13 cellular contexts compared by ENCODE assay signal in the genomic region with DNA sequence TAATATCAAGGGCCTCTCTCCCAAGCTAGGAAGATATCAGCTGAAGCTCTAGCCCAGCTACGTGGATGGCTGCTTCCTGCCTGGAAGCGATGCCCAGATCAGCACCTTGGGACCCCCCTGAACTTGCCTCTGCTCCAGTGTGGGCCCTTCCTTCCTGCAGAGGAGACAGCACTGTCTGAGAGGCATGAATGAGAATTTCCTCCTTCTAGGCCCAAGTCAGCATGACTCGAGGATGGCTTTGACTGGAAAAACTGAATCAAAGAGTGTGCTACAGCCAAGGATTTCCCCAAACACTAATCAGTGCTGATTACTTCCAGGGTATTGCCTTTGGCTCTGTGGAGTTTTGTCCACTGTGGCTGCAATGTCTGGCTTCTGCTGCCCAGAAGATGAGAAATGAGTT. TPM values are rescaled to one million over a fixed set of nuclear protein-coding genes. Genes with fewer than 3 reads are reported as not detected.
DNase-seq lines count a peak whose midpoint lies in the region; ATAC-seq, FAIRE-seq and TF ChIP-seq lines count a peak whose summit lies in the region.
"Had no signal": no experiment of that assay in that cellular context is flagged by ENCODE, and none has a peak within 500 bp of the region (broad histone marks: within the 10 kb centered on the region; RNA-seq: fewer than 3 reads in every experiment).

No MANE protein-coding gene starts in this region.

- no peak overlapping the region for H3K4me3 Mint-ChIP-seq in nephron

- H3K9me3 Mint-ChIP-seq in nephron, result no peaks in the 10 kb centered on the region

- no peaks in the 10 kb centered on the region for H3K36me3 Mint-ChIP-seq in nephron (ENCODE audit: low read depth)

- intact Hi-C loops in mucosa of descending colon (cut with DNase I, micrococcal nuclease), result no loop called here

- DNase-seq in M059J (ENCODE audit: low read depth), result peak; percentile 54
- no peak for DNase-seq in H54 (ENCODE audit: insufficient read length, low spot score)
- DNase-seq in NCI-H1694 (lab: John Stamatoyannopoulos, UW), result no peak
- no peak for DNase-seq in epidermal melanocyte (ENCODE audit: insufficient read length, low spot score)
- no peak for DNase-seq in mucosa of descending colon
- DNase-seq: activated CD4-positive, alpha-beta T cell treated with anti-CD3 and anti-CD28 coated beads for 1 hour; amniotic stem cell; GOT3; NCI-H2171; right lobe of liver had no signal

- no peak for TF ChIP-seq CTCF in 22Rv1 (IDR thresholded peaks at IDR 0.05)
- no peak for TF ChIP-seq CTCF in nephron (IDR thresholded peaks at IDR 0.05; ENCODE audit: unreplicated experiment in 3 of 3)
- TF ChIP-seq CTCF in mucosa of descending colon (IDR thresholded peaks at IDR 0.05), result no peak

- H3K27me3 ChIP-seq in esophagus (ENCODE audit: control insufficient read depth in 1 of 2, insufficient read depth in 2 of 2, low read length in 2 of 2), result no peaks in the 10 kb centered on the region
- H3K27me3 ChIP-seq: right lobe of liver had no signal

- H3K9me3 ChIP-seq in esophagus (ENCODE audit: control insufficient read depth in 2 of 2, insufficient read depth in 1 of 2, low read depth in 1 of 2, low read length in 1 of 2), result no peaks in the 10 kb centered on the region
- no peaks in the 10 kb centered on the region for H3K9me3 ChIP-seq in mucosa of descending colon
- H3K9me3 ChIP-seq: right lobe of liver had no signal

- peaks cover 62% of the 10 kb centered on the region for H3K4me1 Mint-ChIP-seq in nephron

- H3K36me3 ChIP-seq in esophagus (ENCODE audit: control insufficient read depth in 2 of 2, insufficient read depth in 2 of 2, low read length in 1 of 2) (no peaks in the 10 kb centered on the region), mucosa of descending colon (ENCODE audit: low read depth) (no peaks in the 10 kb centered on the region)
- H3K36me3 ChIP-seq: right lobe of liver had no signal

- no peak overlapping the region for H3K4me3 ChIP-seq in esophagus (ENCODE audit: low read depth in 1 of 2, low read length in 2 of 2)
- H3K4me3 ChIP-seq in mucosa of descending colon, result no peak overlapping the region
- H3K4me3 ChIP-seq: right lobe of liver had no signal

- H3K27ac ChIP-seq in 22Rv1 (peak overlapping the region; percentile 84), esophagus (ENCODE audit: low read depth in 2 of 2, low read length in 1 of 2) (peak overlapping the region; percentile 2 to 25)

- FAIRE-seq in H54 (lab: Jason Lieb, UNC), result no peak

- H3K27ac Mint-ChIP-seq in nephron, result peak overlapping the region; percentile 28 to 70 (median 44)

- H3K4me1 ChIP-seq in esophagus (ENCODE audit: control insufficient read depth in 2 of 2, insufficient read depth in 2 of 2, low read length in 1 of 2) (peaks cover 2 to 10% of the 10 kb centered on the region in 2 donors), mucosa of descending colon (ENCODE audit: low read depth) (peaks cover 38% of the 10 kb centered on the region)

- no peak for ATAC-seq in mucosa of descending colon

- peaks cover 5% of the 10 kb centered on the region for H3K27me3 Mint-ChIP-seq in nephron (ENCODE audit: low read depth)

- TF ChIP-seq POLR2A in H54 (IDR thresholded peaks at IDR 0.05; ENCODE audit: low read depth, low read length), result no peak

- 53 to 63% methylated on average over 3 of the region's 3 CpGs for WGBS in esophagus, 2 donors

RNA-seq across cellular contexts. Expression of a gene that starts 36.4 kb away (rescaled TPM):
- 65.0 and 130 TPM in 2 replicates for total RNA-seq in M059J (2014; rRNA removed; shearing (Covaris generic))
- 10 to 100 TPM; 50.8 to 52.5 TPM for polyA plus RNA-seq in esophagus
- total RNA-seq in mucosa of descending colon, result 100 to 1,000 TPM; 256 to 555 (median 357) TPM
